9 cellular contexts compared by ENCODE assay signal in genomic region chr3:71428841-71429609, GRCh38.
DNase-seq lines count a peak whose midpoint lies in the region; ATAC-seq and TF ChIP-seq lines count a peak whose summit lies in the region.
"Had no signal": no experiment of that assay in that cellular context is flagged by ENCODE, and none has a peak within 500 bp of the region (broad histone marks: within the 10 kb centered on the region; RNA-seq: fewer than 3 reads in every experiment).

No MANE protein-coding gene starts in this region.

- peaks cover 4% of the 10 kb centered on the region for H3K9me3 Mint-ChIP-seq in activated CD4-positive, alpha-beta T cell treated with anti-CD3 and anti-CD28 coated beads, Interleukin-2, amount 10 ng/mL, durations not matched to agents 7 days and 5 days

- no peak overlapping the region for H3K4me3 Mint-ChIP-seq in activated CD4-positive, alpha-beta T cell treated with anti-CD3 and anti-CD28 coated beads, Interleukin-2, amount 10 ng/mL, durations not matched to agents 7 days and 5 days

- peak; percentile 93 to 96 (median 96) for ATAC-seq in right lobe of liver
- ATAC-seq: K562 had no signal

- peaks cover 9% of the 10 kb centered on the region for H3K4me1 ChIP-seq in adipocyte (ENCODE audit: control insufficient read depth, insufficient read depth, low read length)
- H3K4me1 ChIP-seq in right lobe of liver, result peaks cover 0 to 13% (median 4%) of the 10 kb centered on the region in 4 donors
- peaks cover 9 to 41% (median 22%) of the 10 kb centered on the region in 4 donors for H3K4me1 ChIP-seq in transverse colon

- no peaks in the 10 kb centered on the region for H3K9me3 ChIP-seq in adipocyte (ENCODE audit: control insufficient read depth, low read length)
- no peaks in the 10 kb centered on the region for H3K9me3 ChIP-seq in right lobe of liver
- no peaks in the 10 kb centered on the region for H3K9me3 ChIP-seq in transverse colon

- peak overlapping the region in 2 of 3 donors; percentile 53 to 65 for H3K27ac ChIP-seq in right lobe of liver
- H3K27ac ChIP-seq in transverse colon, result peak overlapping the region; percentile 27 to 64 (median 48)

- intact Hi-C loops in right lobe of liver (cut with DNase I), result no loop called here
- intact Hi-C loops in transverse colon (cut with DNase I; ENCODE audit: low total_unique reads), result no loop called here

- in situ Hi-C loops in transverse colon (cut with MboI; ENCODE audit: low pct_ligation_motif_present in 1 of 4, low pct_unique_long_range_greater_than_20kb in 1 of 4, low sequenced_read_pairs in 3 of 4), result no loop called here

- H3K27ac Mint-ChIP-seq in activated CD4-positive, alpha-beta T cell treated with anti-CD3 and anti-CD28 coated beads, Interleukin-2, amount 10 ng/mL, durations not matched to agents 7 days and 5 days, result peak overlapping the region; percentile 46

- DNase-seq in activated CD4-positive, alpha-beta T cell treated with anti-CD3 and anti-CD28 coated beads, Interleukin-2, amount 10 ng/mL, durations not matched to agents 7 days and 5 days, result no peak
- no peak for DNase-seq in activated CD4-positive, alpha-beta T cell treated with anti-CD3 and anti-CD28 coated beads, Interleukin-2, amount 50 U/mL, for 1 hour
- no peak for DNase-seq in adipocyte (ENCODE audit: low read depth)
- DNase-seq in right lobe of liver, result peak; percentile 65 to 72 (median 68)
- peak; percentile 36 for DNase-seq in transverse colon
- no peak for DNase-seq in 8988T
- DNase-seq in middle frontal gyrus (ENCODE audit: extremely low spot score, low spot score), result no peak
- no peak for DNase-seq in DMS114 treated with DMSO at 0.1 percent for 48 hours (lab: John Stamatoyannopoulos, UW; ENCODE audit: unreplicated experiment)

- H3K27me3 Mint-ChIP-seq in activated CD4-positive, alpha-beta T cell treated with anti-CD3 and anti-CD28 coated beads, Interleukin-2, amount 10 ng/mL, durations not matched to agents 7 days and 5 days, result peaks cover 3% of the 10 kb centered on the region

- peaks cover 84% of the 10 kb centered on the region for H3K4me1 Mint-ChIP-seq in activated CD4-positive, alpha-beta T cell treated with anti-CD3 and anti-CD28 coated beads, Interleukin-2, amount 10 ng/mL, durations not matched to agents 7 days and 5 days

- peaks cover 22% of the 10 kb centered on the region for H3K36me3 Mint-ChIP-seq in activated CD4-positive, alpha-beta T cell treated with anti-CD3 and anti-CD28 coated beads, Interleukin-2, amount 10 ng/mL, durations not matched to agents 7 days and 5 days (ENCODE audit: low read depth)

- TF ChIP-seq CTCF in right lobe of liver (IDR thresholded peaks at IDR 0.05), result no peak
- no peak for TF ChIP-seq CTCF in transverse colon (IDR thresholded peaks at IDR 0.05)

- TF ChIP-seq EP300 in transverse colon (IDR thresholded peaks at IDR 0.05; ENCODE audit: low read depth), result no peak

- H3K9ac ChIP-seq in adipocyte (ENCODE audit: low read length), result no peak overlapping the region

- H3K36me3 ChIP-seq in adipocyte (ENCODE audit: control insufficient read depth, insufficient read depth, low read length, severe bottlenecking), result no peaks in the 10 kb centered on the region
- H3K36me3 ChIP-seq in right lobe of liver, result no peaks in the 10 kb centered on the region
- H3K36me3 ChIP-seq in transverse colon, result no peaks in the 10 kb centered on the region

- WGBS in right lobe of liver (ENCODE audit: insufficient coverage, low coverage, low lambda C conversion rate, missing lambda C conversion rate), result 18% methylated on average over 17 of the region's 17 CpGs
- 21 to 29% methylated on average over 8 to 17 of the region's 17 CpGs for whole genome bisulfite sequencing in transverse colon (ENCODE audit: low coverage in 1 of 2), 2 donors

- H3K4me3 ChIP-seq in adipocyte (ENCODE audit: low read length) (peak overlapping the region; percentile 66), right lobe of liver (peak overlapping the region in 1 of 3 donors; percentile 16), transverse colon (no peak overlapping the region)
- H3K4me3 ChIP-seq: K562 had no signal

- TF ChIP-seq POLR2A in right lobe of liver (IDR thresholded peaks at IDR 0.05), result no peak
- no peak for TF ChIP-seq POLR2A in transverse colon (IDR thresholded peaks at IDR 0.05)

- CTCF ChIA-PET in activated CD4-positive, alpha-beta T cell treated with anti-CD3 and anti-CD28 coated beads, Interleukin-2, amount 10 ng/mL, durations not matched to agents 7 days and 5 days (lab: Charles Lee), result interaction anchor here (1.1 to 1.6 kb wide), 2 partner anchors 12 kb away, joined by 3 to 4 read pairs; no protein-coding TSS in a partner anchor

- POLR2A ChIA-PET in activated CD4-positive, alpha-beta T cell treated with anti-CD3 and anti-CD28 coated beads, Interleukin-2, amount 10 ng/mL, durations not matched to agents 7 days and 5 days (lab: Charles Lee), result no interaction called here

- H3K27me3 ChIP-seq in adipocyte (replicated peaks; ENCODE audit: control insufficient read depth, insufficient read depth, low read length), result peaks cover 7% of the 10 kb centered on the region
- no peaks in the 10 kb centered on the region for H3K27me3 ChIP-seq in right lobe of liver
- H3K27me3 ChIP-seq in transverse colon, result no peaks in the 10 kb centered on the region

Comparison
In these comparisons a context has a peak if more than half of its experiments do, and no peak if none do; other contexts are left out.
1. DNase-seq: peak in right lobe of liver (3 of 3) and transverse colon (single experiment); none in activated CD4-positive, alpha-beta T cell treated with anti-CD3 and anti-CD28 coated beads, Interleukin-2, amount 10 ng/mL, durations not matched to agents 7 days and 5 days (single experiment), activated CD4-positive, alpha-beta T cell treated with anti-CD3 and anti-CD28 coated beads, Interleukin-2, amount 50 U/mL, for 1 hour (single experiment), adipocyte (single experiment), 8988T (single experiment), middle frontal gyrus (single experiment) and DMS114 treated with DMSO at 0.1 percent for 48 hours (single experiment).